Comparison of ENCODE assay signal across 24 cellular contexts in genomic region chr6:39925931-39926290, GRCh38.
"Had no signal": no experiment of that assay in that cellular context is flagged by ENCODE, and none has a peak within 500 bp of the region (broad histone marks: within the 10 kb centered on the region; RNA-seq: fewer than 3 reads in every experiment).

No MANE protein-coding gene starts in this region.

- H3K27me3 ChIP-seq: body of pancreas, right lobe of liver, testis, transverse colon had no signal

- H3K27ac Mint-ChIP-seq: endodermal cell, nephron progenitor cell had no signal

- H3K4me1 ChIP-seq: testis had no signal

- H3K36me3 ChIP-seq: neutrophil had no signal

- H3K4me3 Mint-ChIP-seq: endodermal cell, nephron progenitor cell had no signal

- H3K4me1 Mint-ChIP-seq: activated naive CD4-positive, alpha-beta T cell treated with anti-CD3 and anti-CD28 coated beads, Interleukin-2, amount 10 ng/mL, durations not matched to agents 7 days and 5 days had no signal

- DNase-seq: activated CD4-positive, alpha-beta T cell treated with anti-CD3 and anti-CD28 coated beads, Interleukin-2, amount 50 U/mL, for 1 hour; activated CD8-positive, alpha-beta memory T cell treated with anti-CD3 and anti-CD28 coated beads for 24 hours; activated effector memory CD4-positive, alpha-beta T cell treated with anti-CD3 and anti-CD28 coated beads, Interleukin-2, amount 50 U/mL, for 16 hours; activated naive CD4-positive, alpha-beta T cell treated with anti-CD3 and anti-CD28 coated beads, Interleukin-2, amount 10 ng/mL, durations not matched to agents 7 days and 5 days; aorta; body of pancreas; cerebellar nuclear complex; cortex of kidney; endodermal cell; foreskin fibroblast; kidney glomerular epithelial cell; lower lobe of right lung; nephron progenitor cell; stimulated activated CD4-positive, alpha-beta T cell treated with anti-CD3 and anti-CD28 coated beads, Interleukin-12 subunit alpha, Interleukin-12 subunit beta, amount 100 ng/mL, for 4 hours; stimulated activated CD4-positive, alpha-beta T cell treated with anti-CD3 and anti-CD28 coated beads, Interleukin-4, amount 100 ng/mL, for 1 hour; stimulated activated naive CD8-positive, alpha-beta T cell treated with anti-CD3 and anti-CD28 coated beads, Interleukin-15, Interleukin-2, amounts not matched to agents 100 U/mL and 50 U/mL, for 24 hours; T1000; testis; transverse colon; WERI-Rb-1 had no signal

- H3K4me3 ChIP-seq: body of pancreas, lower lobe of right lung, right lobe of liver, testis, transverse colon had no signal

- H3K9me3 ChIP-seq: body of pancreas, lower lobe of right lung, neutrophil, right lobe of liver, testis, transverse colon had no signal

- H3K36me3 Mint-ChIP-seq: activated naive CD4-positive, alpha-beta T cell treated with anti-CD3 and anti-CD28 coated beads, Interleukin-2, amount 10 ng/mL, durations not matched to agents 7 days and 5 days had no signal

- H3K27ac ChIP-seq: body of pancreas, lower lobe of right lung, neutrophil, testis, WERI-Rb-1 had no signal

- ATAC-seq: activated CD4-positive, CD25-positive, alpha-beta regulatory T cell treated with anti-CD3 and anti-CD28 coated beads, Interleukin-2, amount 50 U/mL, for 24 hours; body of pancreas; left lobe of liver; lower lobe of right lung; right lobe of liver; stimulated activated naive CD8-positive, alpha-beta T cell treated with anti-CD3 and anti-CD28 coated beads, Interleukin-15, Interleukin-2, amounts not matched to agents 100 U/mL and 50 U/mL, for 24 hours had no signal

- H3K27me3 Mint-ChIP-seq: activated naive CD4-positive, alpha-beta T cell treated with anti-CD3 and anti-CD28 coated beads, Interleukin-2, amount 10 ng/mL, durations not matched to agents 7 days and 5 days had no signal
